In the genomic region with DNA sequence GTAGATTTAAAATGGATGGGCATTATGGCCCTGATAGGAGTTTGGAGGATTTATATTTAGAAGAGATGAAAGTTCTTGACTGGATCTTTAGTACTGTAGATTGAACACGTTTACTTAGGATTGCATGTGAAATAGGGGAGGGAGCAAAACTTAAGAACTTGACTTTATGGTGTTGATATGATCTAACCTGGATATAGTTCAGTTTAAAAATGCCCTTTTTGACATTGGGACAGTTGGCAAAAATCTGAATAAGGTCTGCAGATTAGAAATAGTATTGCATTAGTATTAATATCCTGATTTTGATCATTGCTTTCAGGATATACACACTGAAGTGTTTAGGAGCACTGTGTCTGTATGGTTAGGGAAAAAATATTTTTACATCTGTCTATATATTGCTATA, we compare ENCODE assay signal across 1 cellular context.
TF ChIP-seq lines count a peak whose summit lies in the region.

No MANE protein-coding gene starts in this region.

TF ChIP-seq in K562, 482 proteins besides CTCF, POLR2A, EP300 and RAD21:
- TF ChIP-seq, protein P1, sequence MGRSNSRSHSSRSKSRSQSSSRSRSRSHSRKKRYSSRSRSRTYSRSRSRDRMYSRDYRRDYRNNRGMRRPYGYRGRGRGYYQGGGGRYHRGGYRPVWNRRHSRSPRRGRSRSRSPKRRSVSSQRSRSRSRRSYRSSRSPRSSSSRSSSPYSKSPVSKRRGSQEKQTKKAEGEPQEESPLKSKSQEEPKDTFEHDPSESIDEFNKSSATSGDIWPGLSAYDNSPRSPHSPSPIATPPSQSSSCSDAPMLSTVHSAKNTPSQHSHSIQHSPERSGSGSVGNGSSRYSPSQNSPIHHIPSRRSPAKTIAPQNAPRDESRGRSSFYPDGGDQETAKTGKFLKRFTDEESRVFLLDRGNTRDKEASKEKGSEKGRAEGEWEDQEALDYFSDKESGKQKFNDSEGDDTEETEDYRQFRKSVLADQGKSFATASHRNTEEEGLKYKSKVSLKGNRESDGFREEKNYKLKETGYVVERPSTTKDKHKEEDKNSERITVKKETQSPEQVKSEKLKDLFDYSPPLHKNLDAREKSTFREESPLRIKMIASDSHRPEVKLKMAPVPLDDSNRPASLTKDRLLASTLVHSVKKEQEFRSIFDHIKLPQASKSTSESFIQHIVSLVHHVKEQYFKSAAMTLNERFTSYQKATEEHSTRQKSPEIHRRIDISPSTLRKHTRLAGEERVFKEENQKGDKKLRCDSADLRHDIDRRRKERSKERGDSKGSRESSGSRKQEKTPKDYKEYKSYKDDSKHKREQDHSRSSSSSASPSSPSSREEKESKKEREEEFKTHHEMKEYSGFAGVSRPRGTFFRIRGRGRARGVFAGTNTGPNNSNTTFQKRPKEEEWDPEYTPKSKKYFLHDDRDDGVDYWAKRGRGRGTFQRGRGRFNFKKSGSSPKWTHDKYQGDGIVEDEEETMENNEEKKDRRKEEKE (IDR thresholded peaks at IDR 0.05; ENCODE audit: borderline replicate concordance in 1 of 2, control insufficient read depth in 1 of 2, low read depth in 2 of 2, low read length in 1 of 2) = no peak
- TF ChIP-seq, protein P2, sequence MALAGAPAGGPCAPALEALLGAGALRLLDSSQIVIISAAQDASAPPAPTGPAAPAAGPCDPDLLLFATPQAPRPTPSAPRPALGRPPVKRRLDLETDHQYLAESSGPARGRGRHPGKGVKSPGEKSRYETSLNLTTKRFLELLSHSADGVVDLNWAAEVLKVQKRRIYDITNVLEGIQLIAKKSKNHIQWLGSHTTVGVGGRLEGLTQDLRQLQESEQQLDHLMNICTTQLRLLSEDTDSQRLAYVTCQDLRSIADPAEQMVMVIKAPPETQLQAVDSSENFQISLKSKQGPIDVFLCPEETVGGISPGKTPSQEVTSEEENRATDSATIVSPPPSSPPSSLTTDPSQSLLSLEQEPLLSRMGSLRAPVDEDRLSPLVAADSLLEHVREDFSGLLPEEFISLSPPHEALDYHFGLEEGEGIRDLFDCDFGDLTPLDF (CRISPR knock-in tag; IDR thresholded peaks at IDR 0.05) = no peak
- TF ChIP-seq PRPF4 (IDR thresholded peaks at IDR 0.05; ENCODE audit: insufficient read depth, low read depth, low read length, poor library complexity, severe bottlenecking) (no peak), TAF15 (IDR thresholded peaks at IDR 0.05; ENCODE audit: low read depth, low read length) (no peak), POLR2H (tag; IDR thresholded peaks at IDR 0.05; ENCODE audit: low read depth) (peak; percentile 64), NBN (IDR thresholded peaks at IDR 0.05; ENCODE audit: low read depth) (no peak), MEIS2 (IDR thresholded peaks at IDR 0.05; ENCODE audit: partially characterized antibody) (no peak), KLF6 (CRISPR knock-in tag; IDR thresholded peaks at IDR 0.05; ENCODE audit: borderline replicate concordance) (no peak), NR2C2 (CRISPR knock-in tag; IDR thresholded peaks at IDR 0.05) (no peak), NR2C2 (tag; IDR thresholded peaks at IDR 0.05) (peak; percentile 79), MAFG (tag; conservative IDR thresholded peaks at IDR 0.05) (no peak), STAT5A (IDR thresholded peaks at IDR 0.05; ENCODE audit: borderline replicate concordance, low read length) (no peak), RBM39 (optimal IDR thresholded peaks at IDR 0.05; ENCODE audit: low read depth, low read length) (no peak), CAMTA2 (CRISPR knock-in tag; conservative IDR thresholded peaks at IDR 0.05) (no peak), TCF7L2 (IDR thresholded peaks at IDR 0.05; ENCODE audit: low read depth, low read length) (no peak), ZNF347 (CRISPR knock-in tag; IDR thresholded peaks at IDR 0.05; ENCODE audit: low read depth) (no peak), GABPA (tag; conservative IDR thresholded peaks at IDR 0.05; ENCODE audit: low read depth) (peak; percentile 48; the same call in 1 of the 2 replicates), NFIC (IDR thresholded peaks at IDR 0.05) (no peak), ZNF780A (CRISPR knock-in tag; IDR thresholded peaks at IDR 0.05) (no peak), NR2C1 (IDR thresholded peaks at IDR 0.05) (0 out of 2 replicates have a peak, but pooled peaks have one; percentile 28), NR2C1 (tag; IDR thresholded peaks at IDR 0.05) (peak; percentile 61), ZNF644 (tag; IDR thresholded peaks at IDR 0.05; ENCODE audit: low read depth) (no peak), FOXM1 (IDR thresholded peaks at IDR 0.05; ENCODE audit: low read depth) (no peak), FOXM1 (CRISPR knock-in tag; IDR thresholded peaks at IDR 0.05; ENCODE audit: low read depth) (no peak), NFIX (CRISPR knock-in tag; IDR thresholded peaks at IDR 0.05; ENCODE audit: low read depth) (no peak), CCAR2 (IDR thresholded peaks at IDR 0.05; ENCODE audit: low read depth, low read length) (no peak), CBFA2T3 (IDR thresholded peaks at IDR 0.05) (no peak), ZBTB1 (CRISPR knock-in tag; IDR thresholded peaks at IDR 0.05; ENCODE audit: borderline replicate concordance, low read depth) (no peak), ZBTB8A (IDR thresholded peaks at IDR 0.05; ENCODE audit: partially characterized antibody) (no peak), ZNF124 (CRISPR knock-in tag; IDR thresholded peaks at IDR 0.05) (no peak), L3MBTL2 (IDR thresholded peaks at IDR 0.05) (no peak), RBFOX2 (IDR thresholded peaks at IDR 0.05; ENCODE audit: low read depth, low read length) (peak; percentile 44; the same call in 1 of the 2 replicates)
- TF ChIP-seq, protein P3, sequence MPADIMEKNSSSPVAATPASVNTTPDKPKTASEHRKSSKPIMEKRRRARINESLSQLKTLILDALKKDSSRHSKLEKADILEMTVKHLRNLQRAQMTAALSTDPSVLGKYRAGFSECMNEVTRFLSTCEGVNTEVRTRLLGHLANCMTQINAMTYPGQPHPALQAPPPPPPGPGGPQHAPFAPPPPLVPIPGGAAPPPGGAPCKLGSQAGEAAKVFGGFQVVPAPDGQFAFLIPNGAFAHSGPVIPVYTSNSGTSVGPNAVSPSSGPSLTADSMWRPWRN (IDR thresholded peaks at IDR 0.05; ENCODE audit: low read depth) = no peak
- TF ChIP-seq, protein P4, sequence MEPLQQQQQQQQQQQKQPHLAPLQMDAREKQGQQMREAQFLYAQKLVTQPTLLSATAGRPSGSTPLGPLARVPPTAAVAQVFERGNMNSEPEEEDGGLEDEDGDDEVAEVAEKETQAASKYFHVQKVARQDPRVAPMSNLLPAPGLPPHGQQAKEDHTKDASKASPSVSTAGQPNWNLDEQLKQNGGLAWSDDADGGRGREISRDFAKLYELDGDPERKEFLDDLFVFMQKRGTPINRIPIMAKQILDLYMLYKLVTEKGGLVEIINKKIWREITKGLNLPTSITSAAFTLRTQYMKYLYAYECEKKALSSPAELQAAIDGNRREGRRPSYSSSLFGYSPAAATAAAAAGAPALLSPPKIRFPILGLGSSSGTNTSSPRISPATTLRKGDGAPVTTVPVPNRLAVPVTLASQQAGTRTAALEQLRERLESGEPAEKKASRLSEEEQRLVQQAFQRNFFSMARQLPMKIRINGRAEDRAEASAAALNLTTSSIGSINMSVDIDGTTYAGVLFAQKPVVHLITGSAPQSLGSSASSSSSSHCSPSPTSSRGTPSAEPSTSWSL (CRISPR knock-in tag; IDR thresholded peaks at IDR 0.05; ENCODE audit: borderline replicate concordance) = no peak
- TF ChIP-seq, protein P5, sequence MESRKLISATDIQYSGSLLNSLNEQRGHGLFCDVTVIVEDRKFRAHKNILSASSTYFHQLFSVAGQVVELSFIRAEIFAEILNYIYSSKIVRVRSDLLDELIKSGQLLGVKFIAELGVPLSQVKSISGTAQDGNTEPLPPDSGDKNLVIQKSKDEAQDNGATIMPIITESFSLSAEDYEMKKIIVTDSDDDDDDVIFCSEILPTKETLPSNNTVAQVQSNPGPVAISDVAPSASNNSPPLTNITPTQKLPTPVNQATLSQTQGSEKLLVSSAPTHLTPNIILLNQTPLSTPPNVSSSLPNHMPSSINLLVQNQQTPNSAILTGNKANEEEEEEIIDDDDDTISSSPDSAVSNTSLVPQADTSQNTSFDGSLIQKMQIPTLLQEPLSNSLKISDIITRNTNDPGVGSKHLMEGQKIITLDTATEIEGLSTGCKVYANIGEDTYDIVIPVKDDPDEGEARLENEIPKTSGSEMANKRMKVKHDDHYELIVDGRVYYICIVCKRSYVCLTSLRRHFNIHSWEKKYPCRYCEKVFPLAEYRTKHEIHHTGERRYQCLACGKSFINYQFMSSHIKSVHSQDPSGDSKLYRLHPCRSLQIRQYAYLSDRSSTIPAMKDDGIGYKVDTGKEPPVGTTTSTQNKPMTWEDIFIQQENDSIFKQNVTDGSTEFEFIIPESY (CRISPR knock-in tag; IDR thresholded peaks at IDR 0.05) = no peak
- TF ChIP-seq, protein P6, sequence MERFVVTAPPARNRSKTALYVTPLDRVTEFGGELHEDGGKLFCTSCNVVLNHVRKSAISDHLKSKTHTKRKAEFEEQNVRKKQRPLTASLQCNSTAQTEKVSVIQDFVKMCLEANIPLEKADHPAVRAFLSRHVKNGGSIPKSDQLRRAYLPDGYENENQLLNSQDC (CRISPR knock-in tag; IDR thresholded peaks at IDR 0.05) = no peak
TF ChIP-seq in K562: peak in this region for 5.
